Comparison of ENCODE assay signal across 9 cellular contexts in genomic region chr9:137114220-137114612, GRCh38. TPM values are rescaled to one million over a fixed set of nuclear protein-coding genes. Genes with fewer than 3 reads are reported as not detected.
A peak's percentile ranks its signal among the peaks of the same experiment; 100 is the strongest.
DNase-seq lines count a peak whose midpoint lies in the region; ATAC-seq, FAIRE-seq and TF ChIP-seq lines count a peak whose summit lies in the region.
"Had no signal": no experiment of that assay in that cellular context is flagged by ENCODE, and none has a peak within 500 bp of the region (broad histone marks: within the 10 kb centered on the region; RNA-seq: fewer than 3 reads in every experiment).

No MANE protein-coding gene starts in this region.

- H3K4me3 Mint-ChIP-seq in activated naive CD4-positive, alpha-beta T cell treated with anti-CD3 and anti-CD28 coated beads, Interleukin-2, amount 10 ng/mL, durations not matched to agents 7 days and 5 days, result peak overlapping the region; percentile 65
- H3K4me3 Mint-ChIP-seq in stimulated activated naive CD8-positive, alpha-beta T cell treated with anti-CD3 and anti-CD28 coated beads, Interleukin-15, Interleukin-2, amounts not matched to agents 100 ng/mL and 50 ng/mL, for 24 hours, result peak overlapping the region; percentile 62

- FAIRE-seq in urothelium cell line (lab: Jason Lieb, UNC), result no peak

- peaks cover 11% of the 10 kb centered on the region for H3K27me3 ChIP-seq in SJSA1 (replicated peaks)
- peaks cover 6% of the 10 kb centered on the region for H3K27me3 ChIP-seq in cardiac muscle cell

- H3K4me1 ChIP-seq in SJSA1 (replicated peaks) (peaks cover 6% of the 10 kb centered on the region), cardiac muscle cell (ENCODE audit: low read depth) (peaks cover 29% of the 10 kb centered on the region)

- no peaks in the 10 kb centered on the region for H3K9me3 ChIP-seq in SJSA1 (replicated peaks)
- no peaks in the 10 kb centered on the region for H3K9me3 ChIP-seq in cardiac muscle cell (ENCODE audit: low read depth)

- DNase-seq in activated naive CD4-positive, alpha-beta T cell treated with anti-CD3 and anti-CD28 coated beads, Interleukin-2, amount 10 ng/mL, durations not matched to agents 7 days and 5 days, result no peak
- DNase-seq in activated naive CD4-positive, alpha-beta T cell (lab: John Stamatoyannopoulos, UW), result no peak
- DNase-seq in SJSA1 (ENCODE audit: low read depth in 1 of 2, low spot score in 2 of 2) (no peak), cardiac muscle cell (ENCODE audit: low read depth in 1 of 2, low spot score in 1 of 2) (peak in 1 of 2 donors; percentile 11), urothelium cell line (ENCODE audit: low spot score) (no peak)

- CTCF ChIA-PET in activated naive CD4-positive, alpha-beta T cell treated with anti-CD3 and anti-CD28 coated beads, Interleukin-2, amount 10 ng/mL, durations not matched to agents 7 days and 5 days (lab: Charles Lee), result interaction anchor here (1.6 to 2.6 kb wide), 2 partner anchors 19 to 122 kb away, joined by 4 to 7 read pairs; no protein-coding TSS in a partner anchor

- no peaks in the 10 kb centered on the region for H3K9me3 Mint-ChIP-seq in activated naive CD4-positive, alpha-beta T cell treated with anti-CD3 and anti-CD28 coated beads, Interleukin-2, amount 10 ng/mL, durations not matched to agents 7 days and 5 days
- no peaks in the 10 kb centered on the region for H3K9me3 Mint-ChIP-seq in stimulated activated naive CD8-positive, alpha-beta T cell treated with anti-CD3 and anti-CD28 coated beads, Interleukin-15, Interleukin-2, amounts not matched to agents 100 ng/mL and 50 ng/mL, for 24 hours

- peaks cover 8% of the 10 kb centered on the region; the same call in 1 of the 2 replicates for H3K36me3 ChIP-seq in SJSA1
- H3K36me3 ChIP-seq in cardiac muscle cell, result no peaks in the 10 kb centered on the region

- H3K4me1 Mint-ChIP-seq in activated naive CD4-positive, alpha-beta T cell treated with anti-CD3 and anti-CD28 coated beads, Interleukin-2, amount 10 ng/mL, durations not matched to agents 7 days and 5 days, result peaks cover 8% of the 10 kb centered on the region
- peaks cover 11% of the 10 kb centered on the region for H3K4me1 Mint-ChIP-seq in stimulated activated naive CD8-positive, alpha-beta T cell treated with anti-CD3 and anti-CD28 coated beads, Interleukin-15, Interleukin-2, amounts not matched to agents 100 ng/mL and 50 ng/mL, for 24 hours (ENCODE audit: low read depth)

- H3K27ac ChIP-seq in SJSA1 (no peak overlapping the region), cardiac muscle cell (no peak overlapping the region)

- H3K27me3 Mint-ChIP-seq in activated naive CD4-positive, alpha-beta T cell treated with anti-CD3 and anti-CD28 coated beads, Interleukin-2, amount 10 ng/mL, durations not matched to agents 7 days and 5 days, result no peaks in the 10 kb centered on the region
- H3K27me3 Mint-ChIP-seq in stimulated activated naive CD8-positive, alpha-beta T cell treated with anti-CD3 and anti-CD28 coated beads, Interleukin-15, Interleukin-2, amounts not matched to agents 100 ng/mL and 50 ng/mL, for 24 hours, result no peaks in the 10 kb centered on the region

- ATAC-seq in GM21526 (IDR thresholded peaks at IDR 0.05; ENCODE audit: low FRiP score, unreplicated experiment), result no peak
- ATAC-seq in GM19035 (IDR thresholded peaks at IDR 0.05; ENCODE audit: unreplicated experiment), result no peak

- peak overlapping the region; percentile 43 for H3K4me3 ChIP-seq in SJSA1
- H3K4me3 ChIP-seq in cardiac muscle cell, result peak overlapping the region; percentile 34

- H3K27ac Mint-ChIP-seq in activated naive CD4-positive, alpha-beta T cell treated with anti-CD3 and anti-CD28 coated beads, Interleukin-2, amount 10 ng/mL, durations not matched to agents 7 days and 5 days, result no peak overlapping the region
- H3K27ac Mint-ChIP-seq in stimulated activated naive CD8-positive, alpha-beta T cell treated with anti-CD3 and anti-CD28 coated beads, Interleukin-15, Interleukin-2, amounts not matched to agents 100 ng/mL and 50 ng/mL, for 24 hours, result peak overlapping the region; percentile 26

- H3K36me3 Mint-ChIP-seq in activated naive CD4-positive, alpha-beta T cell treated with anti-CD3 and anti-CD28 coated beads, Interleukin-2, amount 10 ng/mL, durations not matched to agents 7 days and 5 days, result peaks cover 6% of the 10 kb centered on the region
- H3K36me3 Mint-ChIP-seq in stimulated activated naive CD8-positive, alpha-beta T cell treated with anti-CD3 and anti-CD28 coated beads, Interleukin-15, Interleukin-2, amounts not matched to agents 100 ng/mL and 50 ng/mL, for 24 hours (ENCODE audit: low read depth), result peaks cover 12% of the 10 kb centered on the region

- TF ChIP-seq CTCF in cardiac muscle cell (IDR thresholded peaks at IDR 0.05; ENCODE audit: low read depth, low read length), result no peak

RNA-seq across cellular contexts. Expression of gene DPP7, which starts 0.3 kb away (rescaled TPM):
- total RNA-seq in SJSA1 (2014; rRNA removed; shearing (Covaris generic)), result 5.1 and 6.4 TPM in 2 replicates
- total RNA-seq in cardiac muscle cell, result 125 and 144 TPM in 2 replicates
- polyA plus RNA-seq in cardiac muscle cell, result 202 and 204 TPM in 2 replicates

RNA-seq across cellular contexts. Expression of gene GRIN1, which starts 24.7 kb away (rescaled TPM):
- total RNA-seq in SJSA1 (2014; rRNA removed; shearing (Covaris generic)), result not detected in 2 replicates
- total RNA-seq in cardiac muscle cell, result 0.03 TPM in 1 of 2 replicates, not detected in the other
- polyA plus RNA-seq in cardiac muscle cell, result 0.22 and 0.49 TPM in 2 replicates
- total RNA-seq: dermis microvascular lymphatic vessel endothelial cell had no signal

RNA-seq across cellular contexts. Expression of gene MAN1B1, which starts 27.4 kb away (rescaled TPM):
- 51.8 and 64.4 TPM in 2 replicates for total RNA-seq in SJSA1 (2014; rRNA removed; shearing (Covaris generic))
- total RNA-seq in cardiac muscle cell, result 59.4 and 73.3 TPM in 2 replicates
- 67.6 and 86.7 TPM in 2 replicates for polyA plus RNA-seq in cardiac muscle cell

RNA-seq across cellular contexts. Expression of gene UAP1L1, which starts 36.9 kb away (rescaled TPM):
- total RNA-seq in SJSA1 (2014; rRNA removed; shearing (Covaris generic)), result 3.4 and 5.6 TPM in 2 replicates
- 5.8 and 13.3 TPM in 2 replicates for total RNA-seq in cardiac muscle cell
- 9.9 and 17.9 TPM in 2 replicates for polyA plus RNA-seq in cardiac muscle cell

RNA-seq across cellular contexts. Expression of gene SAPCD2, which starts 43.9 kb away (rescaled TPM):
- total RNA-seq in SJSA1 (2014; rRNA removed; shearing (Covaris generic)), result 21.5 and 24.9 TPM in 2 replicates
- total RNA-seq in cardiac muscle cell, result 6.3 and 42.1 TPM in 2 replicates
- 4.7 and 28.3 TPM in 2 replicates for polyA plus RNA-seq in cardiac muscle cell

Comparison
In these comparisons a context has a peak if more than half of its experiments do, and no peak if none do; other contexts are left out.
1. RNA of gene DPP7, which starts 0.3 kb away (total RNA-seq): 125 to 144 TPM in cardiac muscle cell; 5.1 to 6.4 TPM in SJSA1; every median in the first group is over 10 times any median in the second.